In the genomic region with DNA sequence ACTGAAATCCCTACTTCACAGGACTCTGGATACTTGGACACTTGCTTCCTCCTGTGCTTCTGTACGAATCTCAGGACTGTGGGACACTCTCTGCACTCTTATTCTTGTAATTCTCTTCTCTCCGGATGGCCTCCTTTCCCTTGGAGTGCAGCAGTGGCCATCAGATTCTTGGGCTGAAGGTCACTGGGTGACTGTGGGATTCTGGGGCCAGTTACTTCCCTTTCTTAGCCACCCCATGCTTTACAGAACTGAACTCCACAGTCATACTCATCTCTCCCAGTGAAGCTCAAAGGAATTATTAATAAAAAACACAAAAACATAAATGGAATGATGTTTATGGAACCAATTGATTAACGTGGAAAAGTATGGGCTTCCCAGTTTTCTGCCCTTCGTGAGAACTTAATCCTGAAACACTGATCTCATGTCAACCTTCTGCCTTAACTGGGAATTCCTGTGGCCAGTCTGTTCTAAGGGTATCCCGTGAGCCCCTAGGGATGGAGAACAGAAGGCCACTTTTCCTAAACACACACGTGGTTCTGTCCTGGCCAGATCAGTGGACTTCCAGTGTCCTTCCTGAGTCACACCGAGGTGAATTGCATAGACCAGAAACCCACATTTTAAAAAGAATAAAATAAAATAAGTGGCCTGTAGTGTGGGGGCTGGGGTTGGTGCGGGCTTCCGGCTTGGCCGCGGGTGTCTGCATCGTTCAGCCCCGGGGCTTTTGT, we compare ENCODE assay signal across 3 cellular contexts.
TF ChIP-seq lines count a peak whose summit lies in the region.

No MANE protein-coding gene starts in this region.

TF ChIP-seq in SK-N-SH, 30 proteins besides CTCF, POLR2A, EP300 and RAD21 (continued from another document):
- TF ChIP-seq, protein P1, sequence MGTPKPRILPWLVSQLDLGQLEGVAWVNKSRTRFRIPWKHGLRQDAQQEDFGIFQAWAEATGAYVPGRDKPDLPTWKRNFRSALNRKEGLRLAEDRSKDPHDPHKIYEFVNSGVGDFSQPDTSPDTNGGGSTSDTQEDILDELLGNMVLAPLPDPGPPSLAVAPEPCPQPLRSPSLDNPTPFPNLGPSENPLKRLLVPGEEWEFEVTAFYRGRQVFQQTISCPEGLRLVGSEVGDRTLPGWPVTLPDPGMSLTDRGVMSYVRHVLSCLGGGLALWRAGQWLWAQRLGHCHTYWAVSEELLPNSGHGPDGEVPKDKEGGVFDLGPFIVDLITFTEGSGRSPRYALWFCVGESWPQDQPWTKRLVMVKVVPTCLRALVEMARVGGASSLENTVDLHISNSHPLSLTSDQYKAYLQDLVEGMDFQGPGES (IDR thresholded peaks at IDR 0.05; ENCODE audit: low read depth, low read length), result no peak
- TF ChIP-seq FOXM1 (IDR thresholded peaks at IDR 0.05; ENCODE audit: low read depth) (no peak), GABPA (IDR thresholded peaks at IDR 0.05; ENCODE audit: low read depth) (no peak), MXI1 (IDR thresholded peaks at IDR 0.05; ENCODE audit: low read depth, low read length) (no peak), TEAD4 (IDR thresholded peaks at IDR 0.05; ENCODE audit: borderline replicate concordance, insufficient read depth) (no peak)

TF ChIP-seq in SK-N-SH treated with all-trans-retinoic acid at 6 μM for 48 hours, 23 proteins besides CTCF, POLR2A, EP300 and RAD21 (continued from another document):
- TF ChIP-seq, protein P2, sequence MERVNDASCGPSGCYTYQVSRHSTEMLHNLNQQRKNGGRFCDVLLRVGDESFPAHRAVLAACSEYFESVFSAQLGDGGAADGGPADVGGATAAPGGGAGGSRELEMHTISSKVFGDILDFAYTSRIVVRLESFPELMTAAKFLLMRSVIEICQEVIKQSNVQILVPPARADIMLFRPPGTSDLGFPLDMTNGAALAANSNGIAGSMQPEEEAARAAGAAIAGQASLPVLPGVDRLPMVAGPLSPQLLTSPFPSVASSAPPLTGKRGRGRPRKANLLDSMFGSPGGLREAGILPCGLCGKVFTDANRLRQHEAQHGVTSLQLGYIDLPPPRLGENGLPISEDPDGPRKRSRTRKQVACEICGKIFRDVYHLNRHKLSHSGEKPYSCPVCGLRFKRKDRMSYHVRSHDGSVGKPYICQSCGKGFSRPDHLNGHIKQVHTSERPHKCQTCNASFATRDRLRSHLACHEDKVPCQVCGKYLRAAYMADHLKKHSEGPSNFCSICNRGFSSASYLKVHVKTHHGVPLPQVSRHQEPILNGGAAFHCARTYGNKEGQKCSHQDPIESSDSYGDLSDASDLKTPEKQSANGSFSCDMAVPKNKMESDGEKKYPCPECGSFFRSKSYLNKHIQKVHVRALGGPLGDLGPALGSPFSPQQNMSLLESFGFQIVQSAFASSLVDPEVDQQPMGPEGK (CRISPR knock-in tag; IDR thresholded peaks at IDR 0.05; ENCODE audit: borderline replicate concordance), result no peak
- TF ChIP-seq GLIS3 (CRISPR knock-in tag; IDR thresholded peaks at IDR 0.05), result no peak
- no peak for TF ChIP-seq ZNF8 (CRISPR knock-in tag; IDR thresholded peaks at IDR 0.05)
- TF ChIP-seq BACH2 (CRISPR knock-in tag; IDR thresholded peaks at IDR 0.05; ENCODE audit: borderline replicate concordance), result no peak
- TF ChIP-seq ZFP3 (CRISPR knock-in tag; IDR thresholded peaks at IDR 0.05), result no peak
- TF ChIP-seq ZNF70 (CRISPR knock-in tag; IDR thresholded peaks at IDR 0.05), result no peak

TF ChIP-seq in K562, 482 proteins besides CTCF, POLR2A, EP300 and RAD21 (continued from another document):
- TF ChIP-seq, protein P3, sequence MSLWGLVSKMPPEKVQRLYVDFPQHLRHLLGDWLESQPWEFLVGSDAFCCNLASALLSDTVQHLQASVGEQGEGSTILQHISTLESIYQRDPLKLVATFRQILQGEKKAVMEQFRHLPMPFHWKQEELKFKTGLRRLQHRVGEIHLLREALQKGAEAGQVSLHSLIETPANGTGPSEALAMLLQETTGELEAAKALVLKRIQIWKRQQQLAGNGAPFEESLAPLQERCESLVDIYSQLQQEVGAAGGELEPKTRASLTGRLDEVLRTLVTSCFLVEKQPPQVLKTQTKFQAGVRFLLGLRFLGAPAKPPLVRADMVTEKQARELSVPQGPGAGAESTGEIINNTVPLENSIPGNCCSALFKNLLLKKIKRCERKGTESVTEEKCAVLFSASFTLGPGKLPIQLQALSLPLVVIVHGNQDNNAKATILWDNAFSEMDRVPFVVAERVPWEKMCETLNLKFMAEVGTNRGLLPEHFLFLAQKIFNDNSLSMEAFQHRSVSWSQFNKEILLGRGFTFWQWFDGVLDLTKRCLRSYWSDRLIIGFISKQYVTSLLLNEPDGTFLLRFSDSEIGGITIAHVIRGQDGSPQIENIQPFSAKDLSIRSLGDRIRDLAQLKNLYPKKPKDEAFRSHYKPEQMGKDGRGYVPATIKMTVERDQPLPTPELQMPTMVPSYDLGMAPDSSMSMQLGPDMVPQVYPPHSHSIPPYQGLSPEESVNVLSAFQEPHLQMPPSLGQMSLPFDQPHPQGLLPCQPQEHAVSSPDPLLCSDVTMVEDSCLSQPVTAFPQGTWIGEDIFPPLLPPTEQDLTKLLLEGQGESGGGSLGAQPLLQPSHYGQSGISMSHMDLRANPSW (CRISPR knock-in tag; IDR thresholded peaks at IDR 0.05), result no peak
- no peak for TF ChIP-seq GABPB1 (CRISPR knock-in tag; IDR thresholded peaks at IDR 0.05)
- no peak for TF ChIP-seq RBM22 (IDR thresholded peaks at IDR 0.05; ENCODE audit: low read depth, low read length, poor library complexity, severe bottlenecking)
- no peak for TF ChIP-seq GTF2F1 (IDR thresholded peaks at IDR 0.05; ENCODE audit: low read depth, low read length)
- no peak for TF ChIP-seq DNMT1 (IDR thresholded peaks at IDR 0.05)
- TF ChIP-seq ZNF133 (CRISPR knock-in tag; IDR thresholded peaks at IDR 0.05), result no peak
- TF ChIP-seq ATF7 (IDR thresholded peaks at IDR 0.05), result no peak
- no peak for TF ChIP-seq ZNF23 (CRISPR knock-in tag; IDR thresholded peaks at IDR 0.05)
- TF ChIP-seq, protein P4, sequence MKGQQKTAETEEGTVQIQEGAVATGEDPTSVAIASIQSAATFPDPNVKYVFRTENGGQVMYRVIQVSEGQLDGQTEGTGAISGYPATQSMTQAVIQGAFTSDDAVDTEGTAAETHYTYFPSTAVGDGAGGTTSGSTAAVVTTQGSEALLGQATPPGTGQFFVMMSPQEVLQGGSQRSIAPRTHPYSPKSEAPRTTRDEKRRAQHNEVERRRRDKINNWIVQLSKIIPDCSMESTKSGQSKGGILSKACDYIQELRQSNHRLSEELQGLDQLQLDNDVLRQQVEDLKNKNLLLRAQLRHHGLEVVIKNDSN (CRISPR knock-in tag; IDR thresholded peaks at IDR 0.05), result peak; percentile 28; the same call in 1 of the 2 replicates
- no peak for TF ChIP-seq ZNF717 (CRISPR knock-in tag; IDR thresholded peaks at IDR 0.05)
- TF ChIP-seq, protein P5, sequence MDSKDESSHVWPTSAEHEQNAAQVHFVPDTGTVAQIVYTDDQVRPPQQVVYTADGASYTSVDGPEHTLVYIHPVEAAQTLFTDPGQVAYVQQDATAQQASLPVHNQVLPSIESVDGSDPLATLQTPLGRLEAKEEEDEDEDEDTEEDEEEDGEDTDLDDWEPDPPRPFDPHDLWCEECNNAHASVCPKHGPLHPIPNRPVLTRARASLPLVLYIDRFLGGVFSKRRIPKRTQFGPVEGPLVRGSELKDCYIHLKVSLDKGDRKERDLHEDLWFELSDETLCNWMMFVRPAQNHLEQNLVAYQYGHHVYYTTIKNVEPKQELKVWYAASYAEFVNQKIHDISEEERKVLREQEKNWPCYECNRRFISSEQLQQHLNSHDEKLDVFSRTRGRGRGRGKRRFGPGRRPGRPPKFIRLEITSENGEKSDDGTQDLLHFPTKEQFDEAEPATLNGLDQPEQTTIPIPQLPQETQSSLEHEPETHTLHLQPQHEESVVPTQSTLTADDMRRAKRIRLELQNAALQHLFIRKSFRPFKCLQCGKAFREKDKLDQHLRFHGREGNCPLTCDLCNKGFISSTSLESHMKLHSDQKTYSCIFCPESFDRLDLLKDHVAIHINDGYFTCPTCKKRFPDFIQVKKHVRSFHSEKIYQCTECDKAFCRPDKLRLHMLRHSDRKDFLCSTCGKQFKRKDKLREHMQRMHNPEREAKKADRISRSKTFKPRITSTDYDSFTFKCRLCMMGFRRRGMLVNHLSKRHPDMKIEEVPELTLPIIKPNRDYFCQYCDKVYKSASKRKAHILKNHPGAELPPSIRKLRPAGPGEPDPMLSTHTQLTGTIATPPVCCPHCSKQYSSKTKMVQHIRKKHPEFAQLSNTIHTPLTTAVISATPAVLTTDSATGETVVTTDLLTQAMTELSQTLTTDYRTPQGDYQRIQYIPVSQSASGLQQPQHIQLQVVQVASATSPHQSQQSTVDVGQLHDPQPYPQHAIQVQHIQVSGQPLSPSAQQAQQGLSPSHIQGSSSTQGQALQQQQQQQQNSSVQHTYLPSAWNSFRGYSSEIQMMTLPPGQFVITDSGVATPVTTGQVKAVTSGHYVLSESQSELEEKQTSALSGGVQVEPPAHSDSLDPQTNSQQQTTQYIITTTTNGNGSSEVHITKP (IDR thresholded peaks at IDR 0.05; ENCODE audit: partially characterized antibody), result no peak
- TF ChIP-seq CXXC5 (CRISPR knock-in tag; IDR thresholded peaks at IDR 0.05), result no peak
